Comparison of ENCODE assay signal across 1 cellular context in genomic region chr1:20578721-20579380, GRCh38.
TF ChIP-seq lines count a peak whose summit lies in the region.

No MANE protein-coding gene starts in this region.

TF ChIP-seq in HepG2, 621 proteins besides CTCF, POLR2A, EP300 and RAD21:
- TF ChIP-seq CEBPG (CRISPR knock-in tag; IDR thresholded peaks at IDR 0.05) (no peak), DNMT3B (CRISPR knock-in tag; conservative IDR thresholded peaks at IDR 0.05) (no peak), ZNF629 (CRISPR knock-in tag; conservative IDR thresholded peaks at IDR 0.05) (no peak), SRF (IDR thresholded peaks at IDR 0.05; ENCODE audit: low read depth, low read length) (no peak), FOXA3 (CRISPR knock-in tag; IDR thresholded peaks at IDR 0.05) (no peak), ZBTB38 (CRISPR knock-in tag; IDR thresholded peaks at IDR 0.05) (no peak), SMARCC2 (IDR thresholded peaks at IDR 0.05) (no peak), TEAD3 (CRISPR knock-in tag; optimal IDR thresholded peaks at IDR 0.05; ENCODE audit: borderline replicate concordance) (no peak), ZKSCAN8 (CRISPR knock-in tag; IDR thresholded peaks at IDR 0.05; ENCODE audit: borderline replicate concordance) (no peak), ZNF792 (CRISPR knock-in tag; IDR thresholded peaks at IDR 0.05) (no peak), ZNF12 (CRISPR knock-in tag; IDR thresholded peaks at IDR 0.05) (no peak), TSC22D2 (CRISPR knock-in tag; IDR thresholded peaks at IDR 0.05; ENCODE audit: borderline replicate concordance) (no peak), ZNF879 (CRISPR knock-in tag; IDR thresholded peaks at IDR 0.05) (no peak), SP5 (CRISPR knock-in tag; IDR thresholded peaks at IDR 0.05; ENCODE audit: borderline replicate concordance, low read depth) (no peak), FUBP1 (CRISPR knock-in tag; IDR thresholded peaks at IDR 0.05; ENCODE audit: borderline replicate concordance) (no peak), ELF3 (CRISPR knock-in tag; IDR thresholded peaks at IDR 0.05) (no peak)
